Comparison of ENCODE assay signal across 11 cellular contexts in genomic region chr3:109927161-109927560, GRCh38.
DNase-seq lines count a peak whose midpoint lies in the region; ATAC-seq and TF ChIP-seq lines count a peak whose summit lies in the region.
"Had no signal": no experiment of that assay in that cellular context is flagged by ENCODE, and none has a peak within 500 bp of the region (broad histone marks: within the 10 kb centered on the region; RNA-seq: fewer than 3 reads in every experiment).

No MANE protein-coding gene starts in this region.

- H3K4me3 Mint-ChIP-seq in Calu3 (ENCODE audit: low read depth, unreplicated experiment): no peak overlapping the region

- H3K27ac Mint-ChIP-seq in Calu3 (ENCODE audit: unreplicated experiment): peak overlapping the region; percentile 97
- H3K27ac Mint-ChIP-seq: progenitor cell of endocrine pancreas had no signal

- no peaks in the 10 kb centered on the region for H3K27me3 Mint-ChIP-seq in Calu3 (ENCODE audit: unreplicated experiment)
- H3K27me3 Mint-ChIP-seq: progenitor cell of endocrine pancreas had no signal

- intact Hi-C loops in Calu3 (cut with micrococcal nuclease; ENCODE audit: unreplicated experiment): loop anchor here (2.0 to 10.0 kb wide), 6 partner anchors 120 to 1145 kb away; partner anchors contain the start of gene NECTIN3

- DNase-seq in Calu3 (peak; percentile 58), amniotic stem cell (lab: John Stamatoyannopoulos, UW) (peak; percentile 84), lung microvascular endothelial cell (ENCODE audit: low read depth in 2 of 2) (peak; percentile 18 to 93), cerebellum (ENCODE audit: low spot score) (no peak), SKM-1 (lab: John Stamatoyannopoulos, UW; ENCODE audit: unreplicated experiment) (no peak)
- DNase-seq: activated CD4-positive, alpha-beta T cell treated with anti-CD3 and anti-CD28 coated beads, Interleukin-2, amount 50 U/mL, for 4 hours; NCI-H446 treated with DMSO at 0.1 percent for 48 hours had no signal

- peaks cover 13% of the 10 kb centered on the region for H3K36me3 Mint-ChIP-seq in Calu3 (ENCODE audit: insufficient read depth, unreplicated experiment)

- no TSS peak for BruUV-seq in Calu3 (replicated peaks; lab: Mats Ljungman, UMichigan)

- H3K4me1 Mint-ChIP-seq in Calu3 (ENCODE audit: low read depth, unreplicated experiment): peaks cover 80% of the 10 kb centered on the region

- peak; percentile 46 for ATAC-seq in HG02852 (IDR thresholded peaks at IDR 0.05; ENCODE audit: unreplicated experiment)
- no peak for ATAC-seq in GM19023 (IDR thresholded peaks at IDR 0.05; ENCODE audit: unreplicated experiment)
- no peak for ATAC-seq in GM18517 (IDR thresholded peaks at IDR 0.05; ENCODE audit: unreplicated experiment)

- H3K9me3 Mint-ChIP-seq in Calu3 (ENCODE audit: low read depth, unreplicated experiment): peaks cover 2% of the 10 kb centered on the region

- no peak for TF ChIP-seq CTCF in Calu3 (IDR thresholded peaks at IDR 0.05; ENCODE audit: unreplicated experiment)

- CTCF ChIA-PET in Calu3 (lab: Charles Lee): interaction anchor here (0.9 kb wide), 1 partner anchor 368 kb away, joined by 6 read pairs; no protein-coding TSS in a partner anchor

Comparison
In these comparisons a context has a peak if more than half of its experiments do, and no peak if none do; other contexts are left out.
1. DNase-seq: peak in Calu3 (single experiment), amniotic stem cell (single experiment) and lung microvascular endothelial cell (2 of 2); none in cerebellum (single experiment) and SKM-1 (single experiment).